Comparison of ENCODE assay signal across 8 cellular contexts in genomic region chr12:48542300-48542928, GRCh38. TPM values are rescaled to one million over a fixed set of nuclear protein-coding genes. Genes with fewer than 3 reads are reported as not detected.
DNase-seq lines count a peak whose midpoint lies in the region; ATAC-seq, FAIRE-seq and TF ChIP-seq lines count a peak whose summit lies in the region.

No MANE protein-coding gene starts in this region.

- no peaks in the 10 kb centered on the region for H3K79me2 ChIP-seq in HepG2 (ENCODE audit: insufficient read depth, low read length)

- WGBS in adrenal gland, 4 donors, result 44 to 61% (median 49%) methylated on average over 8 of the region's 8 CpGs
- 30% methylated on average over 8 of the region's 8 CpGs for WGBS in HepG2 (ENCODE audit: low lambda C conversion rate)

- intact Hi-C loops in adrenal gland (cut with DNase I) (loop anchor here (5.0 to 10.0 kb wide), 2 partner anchors 72 to 75 kb away; no protein-coding TSS in a partner anchor), HepG2 (cut with micrococcal nuclease; ENCODE audit: unreplicated experiment) (loop anchor here (1.0 kb wide), 2 partner anchors 76 to 254 kb away; no protein-coding TSS in a partner anchor)

- H3K27ac Mint-ChIP-seq in stimulated activated naive CD8-positive, alpha-beta T cell treated with anti-CD3 and anti-CD28 coated beads, Interleukin-15, amount 100 ng/mL, for 72 hours, result no peak overlapping the region

- TF ChIP-seq POLR2A in Peyer's patch (IDR thresholded peaks at IDR 0.05) (no peak), adrenal gland (IDR thresholded peaks at IDR 0.05) (no peak), HepG2 (IDR thresholded peaks at IDR 0.05; ENCODE audit: insufficient read depth in 1 of 2, low read depth in 2 of 2, low read length in 2 of 2) (no peak)

- BruUV-seq in HepG2 (replicated peaks; lab: Mats Ljungman, UMichigan), result no TSS peak

- no peaks in the 10 kb centered on the region for H4K20me1 ChIP-seq in HepG2 (ENCODE audit: insufficient read depth, low read length)

- in situ Hi-C loops in HepG2 (cut with HindIII; ENCODE audit: extremely low pct_ligation_motif_present, low pct_unique_long_range_greater_than_20kb), result loop anchor here (5.0 kb wide), 1 partner anchor 75 kb away; no protein-coding TSS in a partner anchor

- H3K4me2 ChIP-seq in HepG2 (ENCODE audit: low read depth, low read length), result no peak overlapping the region

- H3K9me3 Mint-ChIP-seq in stimulated activated naive CD8-positive, alpha-beta T cell treated with anti-CD3 and anti-CD28 coated beads, Interleukin-15, amount 100 ng/mL, for 72 hours, result peaks cover 0 to 4% of the 10 kb centered on the region in 2 donors

- no peak overlapping the region for H3K4me3 Mint-ChIP-seq in stimulated activated naive CD8-positive, alpha-beta T cell treated with anti-CD3 and anti-CD28 coated beads, Interleukin-15, amount 100 ng/mL, for 72 hours

- TF ChIP-seq CTCF in Peyer's patch (IDR thresholded peaks at IDR 0.05) (peak in 4 of 6 experiments; percentile 40 to 68 (median 50)), adrenal gland (IDR thresholded peaks at IDR 0.05) (peak; percentile 33 to 72 (median 48)), HepG2 (CRISPR knock-in tag; IDR thresholded peaks at IDR 0.05) (peak; percentile 80)

- POLR2A ChIA-PET in HepG2 (lab: Yijun Ruan, JAX), result no interaction called here

- H3K27me3 Mint-ChIP-seq in stimulated activated naive CD8-positive, alpha-beta T cell treated with anti-CD3 and anti-CD28 coated beads, Interleukin-15, amount 100 ng/mL, for 72 hours, result peaks cover 7% of the 10 kb centered on the region

- H3K27ac ChIP-seq in Peyer's patch (no peak overlapping the region), adrenal gland (no peak overlapping the region), HepG2 (ENCODE audit: extremely low read length, insufficient read depth, low read length) (no peak overlapping the region)

- CTCF ChIA-PET in HepG2 (lab: Yijun Ruan, JAX; ENCODE audit: low intra/inter-chr PET ratio, low total read pairs), result interaction anchor here (1.2 to 1.8 kb wide), 3 partner anchors 74 to 253 kb away, joined by 3 to 24 read pairs (median 5); no protein-coding TSS in a partner anchor

- peak; percentile 69 for TF ChIP-seq RAD21 in HepG2 (CRISPR knock-in tag; IDR thresholded peaks at IDR 0.05)

- H3K4me1 ChIP-seq in Peyer's patch, result no peaks in the 10 kb centered on the region
- H3K4me1 ChIP-seq in adrenal gland (replicated peaks in 1 of 2), result no peaks in the 10 kb centered on the region
- H3K4me1 ChIP-seq in HepG2 (ENCODE audit: insufficient read depth, low read length), result no peaks in the 10 kb centered on the region

- H3K36me3 ChIP-seq in Peyer's patch (no peaks in the 10 kb centered on the region), adrenal gland (replicated peaks in 1 of 2) (no peaks in the 10 kb centered on the region), HepG2 (replicated peaks in 1 of 2; ENCODE audit: control insufficient read depth in 1 of 2, insufficient read depth in 2 of 2, low read length in 2 of 2) (no peaks in the 10 kb centered on the region)

- H3K4me3 ChIP-seq in Peyer's patch (no peak overlapping the region), adrenal gland (no peak overlapping the region), HepG2 (replicated peaks in 1 of 3; ENCODE audit: insufficient read depth in 1 of 3, low read depth in 2 of 3, low read length in 3 of 3) (no peak overlapping the region)

- H3K27me3 ChIP-seq in Peyer's patch (no peaks in the 10 kb centered on the region), adrenal gland (peaks cover 4% of the 10 kb centered on the region), HepG2 (ENCODE audit: control insufficient read depth in 1 of 2, insufficient read depth in 2 of 2, low read length in 2 of 2) (no peaks in the 10 kb centered on the region)

- no peak overlapping the region for H2AFZ ChIP-seq in HepG2 (ENCODE audit: low read length)

- peak; percentile 33 for DNase-seq in CD1c-positive myeloid dendritic cell (ENCODE audit: extremely low spot score)
- peak; percentile 11 for DNase-seq in H4 (ENCODE audit: low spot score)
- DNase-seq in Peyer's patch, result peak in 1 of 3 donors; percentile 52
- peak; percentile 24 to 62 (median 32) for DNase-seq in adrenal gland
- peak; percentile 27 for DNase-seq in HepG2 (ENCODE audit: low spot score)
- peak; percentile 48 to 61 for DNase-seq in stimulated activated naive CD8-positive, alpha-beta T cell treated with anti-CD3 and anti-CD28 coated beads, Interleukin-15, amount 100 ng/mL, for 72 hours

- peak; percentile 18 for FAIRE-seq in HepG2 (lab: Jason Lieb, UNC)

- ATAC-seq in HepG2 (peak; percentile 75), GM18511 (IDR thresholded peaks at IDR 0.05; ENCODE audit: unreplicated experiment) (no peak), GM21619 (IDR thresholded peaks at IDR 0.05; ENCODE audit: unreplicated experiment) (no peak)
- peak; percentile 34 for ATAC-seq in stimulated activated naive CD8-positive, alpha-beta T cell treated with anti-CD3 and anti-CD28 coated beads, Interleukin-15, amount 100 ng/mL, for 72 hours

- peaks cover 36% of the 10 kb centered on the region for H3K4me1 Mint-ChIP-seq in stimulated activated naive CD8-positive, alpha-beta T cell treated with anti-CD3 and anti-CD28 coated beads, Interleukin-15, amount 100 ng/mL, for 72 hours

- no peak overlapping the region for H3K9ac ChIP-seq in HepG2 (ENCODE audit: insufficient read depth, low read depth, low read length)

- TF ChIP-seq EP300 in HepG2 (IDR thresholded peaks at IDR 0.05; ENCODE audit: low read depth in 2 of 2, low read length in 2 of 2) (no peak), HepG2 (CRISPR knock-in tag; IDR thresholded peaks at IDR 0.05; ENCODE audit: borderline replicate concordance) (no peak)

- H3K9me3 ChIP-seq in Peyer's patch (no peaks in the 10 kb centered on the region), adrenal gland (replicated peaks in 1 of 3) (no peaks in the 10 kb centered on the region), HepG2 (ENCODE audit: low read length) (no peaks in the 10 kb centered on the region)

TF ChIP-seq in HepG2, 621 proteins besides CTCF, POLR2A, EP300 and RAD21:
- peak; percentile 82 for TF ChIP-seq SMC3 (IDR thresholded peaks at IDR 0.05; ENCODE audit: low read length)
- peak; percentile 40 for TF ChIP-seq XRCC5 (optimal IDR thresholded peaks at IDR 0.05; ENCODE audit: low read length)
- peak; percentile 84 for TF ChIP-seq STAG1 (CRISPR knock-in tag; IDR thresholded peaks at IDR 0.05)
- no peak for TF ChIP-seq PITX1 (CRISPR knock-in tag; IDR thresholded peaks at IDR 0.05)

RNA-seq across cellular contexts. Expression of gene OR8S1, which starts 17.0 kb away (rescaled TPM):
- total RNA-seq in H4 (2014; rRNA removed; shearing (Covaris generic)), result not detected in 2 replicates
- not detected for total RNA-seq in Peyer's patch
- total RNA-seq in adrenal gland, result not detected
- not detected for polyA plus RNA-seq in adrenal gland
- not detected in 2 replicates for total RNA-seq in HepG2 (2016; rRNA removed; fragmentation: Illumina TruSeq; extraction: Trizol)
- not detected in 2 replicates for total RNA-seq in HepG2 (2016; cell fraction: cytosol; rRNA removed; fragmentation: Illumina TruSeq; extraction: Trizol; ENCODE audit: low read depth)
- total RNA-seq in HepG2 (2016; cell fraction: insoluble cytoplasmic fraction; rRNA removed; fragmentation: Illumina TruSeq; extraction: Trizol), result not detected in 2 replicates
- total RNA-seq in HepG2 (2016; cell fraction: membrane; rRNA removed; fragmentation: Illumina TruSeq; extraction: Trizol), result not detected in 2 replicates
- total RNA-seq in HepG2 (2016; cell fraction: nucleus; rRNA removed; fragmentation: Illumina TruSeq; extraction: Trizol), result not detected in 2 replicates
- not detected in 2 replicates for polyA plus RNA-seq in HepG2 (2011; rRNA removed)
- polyA plus RNA-seq in HepG2 (2011; cell fraction: cytosol; rRNA removed), result not detected in 2 replicates
- polyA plus RNA-seq in HepG2 (2011; cell fraction: nucleus; rRNA removed), result not detected in 2 replicates
- not detected in 2 replicates for polyA plus RNA-seq in HepG2 (2012)
- not detected in 2 replicates for polyA plus RNA-seq in HepG2 (2016; cell fraction: cytosol; fragmentation: Illumina TruSeq; extraction: Trizol; ENCODE audit: low read depth)
- not detected in 2 replicates for polyA plus RNA-seq in HepG2 (2016; cell fraction: insoluble cytoplasmic fraction; fragmentation: Illumina TruSeq; extraction: Trizol; ENCODE audit: low read depth)
- polyA plus RNA-seq in HepG2 (2016; cell fraction: membrane; fragmentation: Illumina TruSeq; extraction: Trizol; ENCODE audit: low read depth), result not detected in 2 replicates
- not detected in 2 replicates for polyA plus RNA-seq in HepG2 (2016; cell fraction: nucleus; fragmentation: Illumina TruSeq; extraction: Trizol; ENCODE audit: insufficient read depth, low read depth)
- not detected in 2 replicates for polyA minus RNA-seq in HepG2 (2011; rRNA and poly(A)+ RNA removed; ENCODE audit: low replicate concordance)
- not detected in 2 replicates for polyA minus RNA-seq in HepG2 (2011; cell fraction: cytosol; rRNA and poly(A)+ RNA removed)
- not detected in 2 replicates for polyA minus RNA-seq in HepG2 (2011; cell fraction: nucleus; rRNA and poly(A)+ RNA removed)

RNA-seq across cellular contexts. Expression of gene LALBA, which starts 27.4 kb away (rescaled TPM):
- total RNA-seq in H4 (2014; rRNA removed; shearing (Covaris generic)), result not detected in 2 replicates
- not detected for total RNA-seq in Peyer's patch
- total RNA-seq in adrenal gland, result not detected
- not detected for polyA plus RNA-seq in adrenal gland
- total RNA-seq in HepG2 (2016; rRNA removed; fragmentation: Illumina TruSeq; extraction: Trizol), result not detected in 2 replicates
- total RNA-seq in HepG2 (2016; cell fraction: cytosol; rRNA removed; fragmentation: Illumina TruSeq; extraction: Trizol; ENCODE audit: low read depth), result not detected in 2 replicates
- total RNA-seq in HepG2 (2016; cell fraction: insoluble cytoplasmic fraction; rRNA removed; fragmentation: Illumina TruSeq; extraction: Trizol), result not detected in 2 replicates
- not detected in 2 replicates for total RNA-seq in HepG2 (2016; cell fraction: membrane; rRNA removed; fragmentation: Illumina TruSeq; extraction: Trizol)
- not detected in 2 replicates for total RNA-seq in HepG2 (2016; cell fraction: nucleus; rRNA removed; fragmentation: Illumina TruSeq; extraction: Trizol)
- polyA plus RNA-seq in HepG2 (2011; rRNA removed), result not detected in 2 replicates
- not detected in 2 replicates for polyA plus RNA-seq in HepG2 (2011; cell fraction: cytosol; rRNA removed)
- not detected in 2 replicates for polyA plus RNA-seq in HepG2 (2011; cell fraction: nucleus; rRNA removed)
- polyA plus RNA-seq in HepG2 (2012), result not detected in 2 replicates
- polyA plus RNA-seq in HepG2 (2016; cell fraction: cytosol; fragmentation: Illumina TruSeq; extraction: Trizol; ENCODE audit: low read depth), result not detected in 2 replicates
- not detected in 2 replicates for polyA plus RNA-seq in HepG2 (2016; cell fraction: insoluble cytoplasmic fraction; fragmentation: Illumina TruSeq; extraction: Trizol; ENCODE audit: low read depth)
- not detected in 2 replicates for polyA plus RNA-seq in HepG2 (2016; cell fraction: membrane; fragmentation: Illumina TruSeq; extraction: Trizol; ENCODE audit: low read depth)
- polyA plus RNA-seq in HepG2 (2016; cell fraction: nucleus; fragmentation: Illumina TruSeq; extraction: Trizol; ENCODE audit: insufficient read depth, low read depth), result not detected in 2 replicates
- polyA minus RNA-seq in HepG2 (2011; rRNA and poly(A)+ RNA removed; ENCODE audit: low replicate concordance), result not detected in 2 replicates
- polyA minus RNA-seq in HepG2 (2011; cell fraction: cytosol; rRNA and poly(A)+ RNA removed), result not detected in 2 replicates
- not detected in 2 replicates for polyA minus RNA-seq in HepG2 (2011; cell fraction: nucleus; rRNA and poly(A)+ RNA removed)

Comparison
In these comparisons a context has a peak if more than half of its experiments do, and no peak if none do; other contexts are left out.
1. ATAC-seq: peak in HepG2 (single experiment) and stimulated activated naive CD8-positive, alpha-beta T cell treated with anti-CD3 and anti-CD28 coated beads, Interleukin-15, amount 100 ng/mL, for 72 hours (single experiment); none in GM18511 (single experiment) and GM21619 (single experiment).
2. Peak in every context shown above with its lines, with median percentiles within 50 percentile points of each other: CTCF ChIP-seq.